ENCODE assay signal across 11 cellular contexts in genomic region chrX:41664307-41665299, GRCh38.
DNase-seq lines count a peak whose midpoint lies in the region; ATAC-seq lines count a peak whose summit lies in the region.
"Had no signal": no experiment of that assay in that cellular context is flagged by ENCODE, and none has a peak within 500 bp of the region (broad histone marks: within the 10 kb centered on the region; RNA-seq: fewer than 3 reads in every experiment).

No MANE protein-coding gene starts in this region.

- H3K27ac Mint-ChIP-seq in activated T-cell treated with anti-CD3 and anti-CD28 coated beads, Interleukin-2, amount 50 U/mL, for 24 hours = peak overlapping the region; percentile 55

- no peak overlapping the region for H3K4me3 Mint-ChIP-seq in activated T-cell treated with anti-CD3 and anti-CD28 coated beads, Interleukin-2, amount 50 U/mL, for 24 hours

- H3K27me3 Mint-ChIP-seq in activated T-cell treated with anti-CD3 and anti-CD28 coated beads, Interleukin-2, amount 50 U/mL, for 24 hours = peaks cover 34% of the 10 kb centered on the region
- H3K27me3 Mint-ChIP-seq: activated naive CD4-positive, alpha-beta T cell treated with anti-CD3 and anti-CD28 coated beads, Interleukin-2, amount 50 U/mL, for 24 hours had no signal

- H3K4me1 Mint-ChIP-seq in activated T-cell treated with anti-CD3 and anti-CD28 coated beads, Interleukin-2, amount 50 U/mL, for 24 hours (ENCODE audit: low read depth) = peaks cover 58% of the 10 kb centered on the region

- H3K9me3 Mint-ChIP-seq in activated T-cell treated with anti-CD3 and anti-CD28 coated beads, Interleukin-2, amount 50 U/mL, for 24 hours = no peaks in the 10 kb centered on the region
- H3K9me3 Mint-ChIP-seq: activated naive CD4-positive, alpha-beta T cell treated with anti-CD3 and anti-CD28 coated beads, Interleukin-2, amount 50 U/mL, for 24 hours had no signal

- ATAC-seq in HG02623 (IDR thresholded peaks at IDR 0.05; ENCODE audit: unreplicated experiment) = peak; percentile 91
- peak; percentile 83 for ATAC-seq in stimulated activated naive CD8-positive, alpha-beta T cell treated with anti-CD3 and anti-CD28 coated beads, Interleukin-15, Interleukin-2, amounts not matched to agents 100 U/mL and 50 U/mL, for 24 hours

- peaks cover 41% of the 10 kb centered on the region for H3K36me3 Mint-ChIP-seq in activated T-cell treated with anti-CD3 and anti-CD28 coated beads, Interleukin-2, amount 50 U/mL, for 24 hours (ENCODE audit: low read depth)

- DNase-seq in activated T-cell treated with anti-CD3 and anti-CD28 coated beads, Interleukin-2, amount 50 U/mL, for 24 hours = no peak
- no peak for DNase-seq in activated T-cell treated with anti-CD3 and anti-CD28 coated beads, Interleukin-2, amount 50 U/mL, for 1 hour
- peak; percentile 25 for DNase-seq in OCI-M1 (lab: John Stamatoyannopoulos, UW)
- DNase-seq in stimulated activated naive CD8-positive, alpha-beta T cell treated with anti-CD3 and anti-CD28 coated beads, Interleukin-15, Interleukin-2, amounts not matched to agents 100 U/mL and 50 U/mL, for 24 hours = peak; percentile 22
- no peak for DNase-seq in SIG-M5 (lab: John Stamatoyannopoulos, UW)
- no peak for DNase-seq in NCI-H2107 (lab: John Stamatoyannopoulos, UW)
- no peak for DNase-seq in Ammon's horn (ENCODE audit: low spot score)
- DNase-seq: C1 segment of cervical spinal cord, uterus had no signal

Comparison
In these comparisons a context has a peak if more than half of its experiments do, and no peak if none do; other contexts are left out.
1. DNase-seq: peak in OCI-M1 (single experiment) and stimulated activated naive CD8-positive, alpha-beta T cell treated with anti-CD3 and anti-CD28 coated beads, Interleukin-15, Interleukin-2, amounts not matched to agents 100 U/mL and 50 U/mL, for 24 hours (single experiment); none in activated T-cell treated with anti-CD3 and anti-CD28 coated beads, Interleukin-2, amount 50 U/mL, for 24 hours (single experiment), activated T-cell treated with anti-CD3 and anti-CD28 coated beads, Interleukin-2, amount 50 U/mL, for 1 hour (single experiment), SIG-M5 (single experiment), NCI-H2107 (single experiment) and Ammon's horn (single experiment).